In genomic region chr1:152745289-152745704, GRCh38 we compare ENCODE assay signal across 15 cellular contexts. TPM values are rescaled to one million over a fixed set of nuclear protein-coding genes. Genes with fewer than 3 reads are reported as not detected.
DNase-seq lines count a peak whose midpoint lies in the region; ATAC-seq, FAIRE-seq and TF ChIP-seq lines count a peak whose summit lies in the region.
"Had no signal": no experiment of that assay in that cellular context is flagged by ENCODE, and none has a peak within 500 bp of the region (broad histone marks: within the 10 kb centered on the region; RNA-seq: fewer than 3 reads in every experiment).

No MANE protein-coding gene starts in this region.

- H3K9me2 ChIP-seq in Loucy (replicated peaks; ENCODE audit: low read depth, low read length) (no peaks in the 10 kb centered on the region), SK-N-SH (no peaks in the 10 kb centered on the region)

- peak; percentile 42 for TF ChIP-seq CTCF in Loucy (conservative IDR thresholded peaks at IDR 0.05; ENCODE audit: low read length)
- peak; percentile 46 for TF ChIP-seq CTCF in SK-N-SH (IDR thresholded peaks at IDR 0.05)

- 10% methylated on average over 4 of the region's 4 CpGs for WGBS in SK-N-SH (ENCODE audit: low lambda C conversion rate)

- no peak for TF ChIP-seq POLR2A in GM12891 (IDR thresholded peaks at IDR 0.05; ENCODE audit: low read depth, low read length)

- H3K36me3 ChIP-seq in Loucy (ENCODE audit: insufficient read depth, low read length), result no peaks in the 10 kb centered on the region
- no peaks in the 10 kb centered on the region for H3K36me3 ChIP-seq in SK-N-SH (replicated peaks in 1 of 2; ENCODE audit: control insufficient read depth in 1 of 2, insufficient read depth in 2 of 2, low read length in 1 of 2)
- H3K36me3 ChIP-seq: Peyer's patch had no signal

- peak; percentile 9 for DNase-seq in NCI-H2107 treated with DMSO at 0.1 percent for 48 hours (lab: John Stamatoyannopoulos, UW; ENCODE audit: unreplicated experiment)
- DNase-seq in NCI-H2107 (lab: John Stamatoyannopoulos, UW), result no peak
- no peak for DNase-seq in SK-N-SH
- DNase-seq in lung microvascular endothelial cell (ENCODE audit: low read depth in 2 of 2), result peak; percentile 24 to 54
- no peak for DNase-seq in cerebellar nuclear complex (lab: John Stamatoyannopoulos, UW)
- DNase-seq in GM12891 (ENCODE audit: insufficient read length, low spot score), result no peak
- DNase-seq: activated B cell treated with CpG ODN at 0.5 μM for 24 hours; activated T-cell treated with anti-CD3 and anti-CD28 coated beads, Interleukin-2, amount 50 U/mL, for 4 hours; aorta; NCI-H1436; Peyer's patch; psoas muscle had no signal

- H3K27ac ChIP-seq in SK-N-SH (ENCODE audit: low read depth in 2 of 2, low read length in 1 of 2), result no peak overlapping the region
- H3K27ac ChIP-seq: Peyer's patch, psoas muscle had no signal

- ATAC-seq in GM19455 (IDR thresholded peaks at IDR 0.05; ENCODE audit: unreplicated experiment), result no peak
- ATAC-seq: activated T-cell treated with anti-CD3 and anti-CD28 coated beads, Interleukin-2, amount 50 U/mL, for 4 hours; psoas muscle had no signal

- H3K4me3 ChIP-seq in Loucy (ENCODE audit: low read length, poor library complexity, severe bottlenecking) (no peak overlapping the region), SK-N-SH (ENCODE audit: low read depth in 2 of 2, low read length in 1 of 2) (no peak overlapping the region; a peak in 1 of 4 replicates)
- H3K4me3 ChIP-seq: Peyer's patch, psoas muscle had no signal

- POLR2A ChIA-PET in SK-N-SH (lab: Yijun Ruan, JAX), result no interaction called here

- H3K79me2 ChIP-seq in Loucy (ENCODE audit: insufficient read depth, low read length), result no peaks in the 10 kb centered on the region
- no peaks in the 10 kb centered on the region for H3K79me2 ChIP-seq in SK-N-SH (ENCODE audit: insufficient read depth)

- TF ChIP-seq RAD21 in SK-N-SH (IDR thresholded peaks at IDR 0.05; ENCODE audit: low read length), result no peak

- CTCF ChIA-PET in SK-N-SH (lab: Yijun Ruan, JAX), result interaction anchor here (1.1 to 1.5 kb wide), 3 partner anchors 13 to 41 kb away, joined by 3 to 4 read pairs (median 3); partner anchors contain the start of gene KPRP

- H2AFZ ChIP-seq in Loucy (ENCODE audit: low read length) (no peak overlapping the region), SK-N-SH (ENCODE audit: low read depth) (peak overlapping the region; percentile 58)

- H3K27me3 ChIP-seq in Loucy (ENCODE audit: insufficient read depth, low read length, poor library complexity, severe bottlenecking), result no peaks in the 10 kb centered on the region
- no peaks in the 10 kb centered on the region for H3K27me3 ChIP-seq in SK-N-SH (ENCODE audit: insufficient read depth)
- H3K27me3 ChIP-seq: Peyer's patch had no signal

- H3K9me3 ChIP-seq in Loucy (ENCODE audit: insufficient read depth, low read depth, low read length) (no peaks in the 10 kb centered on the region), SK-N-SH (no peaks in the 10 kb centered on the region)
- H3K9me3 ChIP-seq: Peyer's patch, psoas muscle had no signal

- FAIRE-seq in GM12891 (lab: Jason Lieb, UNC), result no peak

- no peak for TF ChIP-seq EP300 in SK-N-SH (IDR thresholded peaks at IDR 0.05; ENCODE audit: borderline replicate concordance in 1 of 2, low read depth in 1 of 2, low read length in 1 of 2)

- H3K4me1 ChIP-seq in Loucy (ENCODE audit: insufficient read depth, low read length, poor library complexity, severe bottlenecking), result no peaks in the 10 kb centered on the region
- H3K4me1 ChIP-seq in SK-N-SH (ENCODE audit: control insufficient read depth in 1 of 2, insufficient read depth in 2 of 2, low read depth in 1 of 2, low read length in 1 of 2), result no peaks in the 10 kb centered on the region
- H3K4me1 ChIP-seq: Peyer's patch, psoas muscle had no signal

- H3K4me2 ChIP-seq in Loucy (ENCODE audit: low read depth, low read length, poor library complexity, severe bottlenecking) (no peak overlapping the region), SK-N-SH (peak overlapping the region; percentile 20; the same call in 1 of the 2 replicates)

- H3F3A ChIP-seq in Loucy (ENCODE audit: low read depth) (no peaks in the 10 kb centered on the region), SK-N-SH (replicated peaks; ENCODE audit: insufficient read depth) (no peaks in the 10 kb centered on the region)

- H3K9ac ChIP-seq in Loucy (ENCODE audit: low read depth, low read length, poor library complexity, severe bottlenecking) (no peak overlapping the region), SK-N-SH (no peak overlapping the region)

- H4K20me1 ChIP-seq in Loucy (ENCODE audit: insufficient read depth, low read length, poor library complexity, severe bottlenecking), result no peaks in the 10 kb centered on the region
- no peaks in the 10 kb centered on the region for H4K20me1 ChIP-seq in SK-N-SH (ENCODE audit: insufficient read depth)

TF ChIP-seq in SK-N-SH, 30 proteins besides CTCF, POLR2A, EP300 and RAD21:
- no peak for TF ChIP-seq TEAD4 (IDR thresholded peaks at IDR 0.05; ENCODE audit: borderline replicate concordance, insufficient read depth)
- TF ChIP-seq, protein P1, sequence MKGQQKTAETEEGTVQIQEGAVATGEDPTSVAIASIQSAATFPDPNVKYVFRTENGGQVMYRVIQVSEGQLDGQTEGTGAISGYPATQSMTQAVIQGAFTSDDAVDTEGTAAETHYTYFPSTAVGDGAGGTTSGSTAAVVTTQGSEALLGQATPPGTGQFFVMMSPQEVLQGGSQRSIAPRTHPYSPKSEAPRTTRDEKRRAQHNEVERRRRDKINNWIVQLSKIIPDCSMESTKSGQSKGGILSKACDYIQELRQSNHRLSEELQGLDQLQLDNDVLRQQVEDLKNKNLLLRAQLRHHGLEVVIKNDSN (IDR thresholded peaks at IDR 0.05; ENCODE audit: borderline replicate concordance, low read depth), result peak; percentile 64; the same call in 1 of the 2 replicates

TF ChIP-seq in GM12891, 5 proteins besides CTCF, POLR2A, EP300 and RAD21:
- TF ChIP-seq SPI1 (IDR thresholded peaks at IDR 0.05; ENCODE audit: low read depth, low read length) (no peak), TAF1 (IDR thresholded peaks at IDR 0.05; ENCODE audit: low read depth, low read length) (no peak), POU2F2 (IDR thresholded peaks at IDR 0.05; ENCODE audit: low read depth, low read length) (no peak), POLR2AphosphoS5 (IDR thresholded peaks at IDR 0.05; ENCODE audit: low read depth, low read length) (no peak), PAX5 (IDR thresholded peaks at IDR 0.05; ENCODE audit: insufficient read depth, low read length, severe bottlenecking) (no peak)

RNA-seq across cellular contexts. Expression of gene KPRP, which starts 12.5 kb away (rescaled TPM):
- polyA plus RNA-seq in SK-N-SH (2012; rRNA removed), result not detected in 2 replicates
- polyA plus RNA-seq in SK-N-SH (2012; cell fraction: cytosol; rRNA removed), result not detected in 2 replicates
- not detected in 2 replicates for polyA plus RNA-seq in SK-N-SH (2012; cell fraction: nucleus; rRNA removed)
- total RNA-seq in lung microvascular endothelial cell, result not detected in 2 replicates
- not detected for polyA plus RNA-seq in GM12891 (2012; ENCODE audit: low read depth, missing spikeins)
- total RNA-seq: activated B cell treated with CpG ODN at 0.5 μM for 24 hours; activated T-cell treated with anti-CD3 and anti-CD28 coated beads, Interleukin-2, amount 50 U/mL, for 4 hours; aorta; Peyer's patch; temporal lobe had no signal
- polyA plus RNA-seq: aorta, psoas muscle had no signal

RNA-seq across cellular contexts. Expression of gene LCE1F, which starts 29.6 kb away (rescaled TPM):
- not detected in 2 replicates for polyA plus RNA-seq in SK-N-SH (2012; rRNA removed)
- not detected in 2 replicates for polyA plus RNA-seq in SK-N-SH (2012; cell fraction: cytosol; rRNA removed)
- not detected in 2 replicates for polyA plus RNA-seq in SK-N-SH (2012; cell fraction: nucleus; rRNA removed)
- total RNA-seq in lung microvascular endothelial cell, result not detected in 2 replicates
- not detected for polyA plus RNA-seq in GM12891 (2012; ENCODE audit: low read depth, missing spikeins)
- total RNA-seq: activated B cell treated with CpG ODN at 0.5 μM for 24 hours; activated T-cell treated with anti-CD3 and anti-CD28 coated beads, Interleukin-2, amount 50 U/mL, for 4 hours; aorta; Peyer's patch; psoas muscle; temporal lobe had no signal
- polyA plus RNA-seq: aorta, psoas muscle had no signal

RNA-seq across cellular contexts. Expression of gene LCE4A, which starts 37.3 kb away (rescaled TPM):
- not detected in 2 replicates for polyA plus RNA-seq in SK-N-SH (2012; rRNA removed)
- not detected in 2 replicates for polyA plus RNA-seq in SK-N-SH (2012; cell fraction: cytosol; rRNA removed)
- not detected in 2 replicates for polyA plus RNA-seq in SK-N-SH (2012; cell fraction: nucleus; rRNA removed)
- total RNA-seq in lung microvascular endothelial cell, result not detected in 2 replicates
- not detected for polyA plus RNA-seq in GM12891 (2012; ENCODE audit: low read depth, missing spikeins)
- total RNA-seq: activated B cell treated with CpG ODN at 0.5 μM for 24 hours; activated T-cell treated with anti-CD3 and anti-CD28 coated beads, Interleukin-2, amount 50 U/mL, for 4 hours; aorta; Peyer's patch; psoas muscle; temporal lobe had no signal
- polyA plus RNA-seq: aorta, psoas muscle had no signal

RNA-seq across cellular contexts. Expression of gene LCE1E, which starts 40.8 kb away (rescaled TPM):
- polyA plus RNA-seq in SK-N-SH (2012; rRNA removed), result not detected in 2 replicates
- 0.03 TPM in 2 replicates for polyA plus RNA-seq in SK-N-SH (2012; cell fraction: cytosol; rRNA removed)
- not detected in 2 replicates for polyA plus RNA-seq in SK-N-SH (2012; cell fraction: nucleus; rRNA removed)
- total RNA-seq in lung microvascular endothelial cell, result not detected in 2 replicates
- 0.14 TPM for polyA plus RNA-seq in GM12891 (2012; ENCODE audit: low read depth, missing spikeins)
- total RNA-seq: activated B cell treated with CpG ODN at 0.5 μM for 24 hours; activated T-cell treated with anti-CD3 and anti-CD28 coated beads, Interleukin-2, amount 50 U/mL, for 4 hours; aorta; Peyer's patch; psoas muscle; temporal lobe had no signal
- polyA plus RNA-seq: aorta, psoas muscle had no signal

RNA-seq across cellular contexts. Expression of gene LCE2A, which starts 47.2 kb away (rescaled TPM):
- not detected in 2 replicates for polyA plus RNA-seq in SK-N-SH (2012; rRNA removed)
- not detected in 2 replicates for polyA plus RNA-seq in SK-N-SH (2012; cell fraction: cytosol; rRNA removed)
- polyA plus RNA-seq in SK-N-SH (2012; cell fraction: nucleus; rRNA removed), result not detected in 2 replicates
- not detected in 2 replicates for total RNA-seq in lung microvascular endothelial cell
- not detected for polyA plus RNA-seq in GM12891 (2012; ENCODE audit: low read depth, missing spikeins)
- total RNA-seq: activated B cell treated with CpG ODN at 0.5 μM for 24 hours; activated T-cell treated with anti-CD3 and anti-CD28 coated beads, Interleukin-2, amount 50 U/mL, for 4 hours; aorta; Peyer's patch; psoas muscle; temporal lobe had no signal
- polyA plus RNA-seq: aorta, psoas muscle had no signal

Comparison
In these comparisons a context has a peak if more than half of its experiments do, and no peak if none do; other contexts are left out.
1. DNase-seq: peak in NCI-H2107 treated with DMSO at 0.1 percent for 48 hours (single experiment) and lung microvascular endothelial cell (2 of 2); none in NCI-H2107 (single experiment), SK-N-SH (single experiment), cerebellar nuclear complex (0 of 2) and GM12891 (single experiment).